Comparison of ENCODE assay signal across 1 cellular context in genomic region chr11:119134389-119134978, GRCh38.
TF ChIP-seq lines count a peak whose summit lies in the region.

No MANE protein-coding gene starts in this region.

TF ChIP-seq in endothelial cell of umbilical vein, 7 proteins besides CTCF, POLR2A, EP300 and RAD21:
- TF ChIP-seq GATA2 (IDR thresholded peaks at IDR 0.05; ENCODE audit: insufficient read depth, insufficient read length, low read depth, low read length) (no peak), FOS (IDR thresholded peaks at IDR 0.05; ENCODE audit: borderline replicate concordance, insufficient read depth, low read length) (no peak), JUN (IDR thresholded peaks at IDR 0.05; ENCODE audit: borderline replicate concordance, insufficient read depth, insufficient read length, low read depth) (no peak), EZH2 (IDR thresholded peaks at IDR 0.05; ENCODE audit: borderline replicate concordance, low read depth, low read length, severe bottlenecking) (no peak), MYC (IDR thresholded peaks at IDR 0.05; ENCODE audit: low read depth, low read length) (no peak), POLR2AphosphoS5 (IDR thresholded peaks at IDR 0.05; ENCODE audit: insufficient read depth, low read depth, low read length) (no peak), MAX (IDR thresholded peaks at IDR 0.05; ENCODE audit: insufficient read depth, insufficient read length) (no peak)
